11 cellular contexts compared by ENCODE assay signal in the genomic region with DNA sequence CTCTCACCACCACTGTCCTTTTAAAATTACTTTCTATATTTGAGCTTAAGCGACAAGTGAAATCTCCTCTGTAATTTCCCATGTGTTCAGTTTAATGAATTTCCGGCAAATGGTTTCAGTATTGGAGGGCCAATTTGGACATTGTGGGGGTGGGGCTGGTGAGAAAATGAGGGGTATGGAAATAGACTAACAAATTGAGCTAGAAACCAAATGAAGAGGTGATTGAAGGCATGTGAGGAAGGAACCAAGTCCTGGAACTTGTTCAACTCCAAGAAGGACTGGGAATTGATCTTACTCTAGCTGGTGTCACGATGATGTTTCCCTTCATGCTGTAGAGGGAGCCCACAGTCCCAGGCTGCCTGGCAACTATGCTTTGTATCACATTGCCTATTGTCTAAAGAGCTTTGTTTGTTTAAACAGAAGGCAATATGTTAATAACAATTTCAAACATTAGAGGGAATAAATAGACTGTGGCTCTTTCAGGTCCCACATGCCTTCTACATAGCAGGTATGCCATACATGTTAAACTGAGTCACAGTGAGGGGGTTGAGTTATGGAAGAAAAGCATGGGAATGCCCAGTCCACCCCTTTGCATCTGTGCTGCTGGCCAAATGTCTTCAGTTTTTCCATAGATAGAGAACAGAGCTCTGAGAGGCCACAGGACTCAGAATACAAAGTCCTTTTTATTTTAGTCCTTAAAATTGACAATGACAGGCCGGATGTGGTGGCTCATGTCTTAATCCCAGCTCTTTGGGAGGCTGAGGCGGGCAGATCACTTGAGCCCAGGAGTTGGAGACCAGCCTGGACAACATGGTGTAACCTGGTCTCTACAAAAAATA. TPM values are rescaled to one million over a fixed set of nuclear protein-coding genes. Genes with fewer than 3 reads are reported as not detected.
DNase-seq lines count a peak whose midpoint lies in the region; ATAC-seq and TF ChIP-seq lines count a peak whose summit lies in the region.
"Had no signal": no experiment of that assay in that cellular context is flagged by ENCODE, and none has a peak within 500 bp of the region (broad histone marks: within the 10 kb centered on the region; RNA-seq: fewer than 3 reads in every experiment).

No MANE protein-coding gene starts in this region.

- peak; percentile 33 to 58 for DNase-seq in NCI-H526 (lab: John Stamatoyannopoulos, UW)
- DNase-seq in NCI-H526 treated with DMSO at 0.1 percent for 48 hours (lab: John Stamatoyannopoulos, UW), result no peak
- DNase-seq in KG1 (lab: John Stamatoyannopoulos, UW), result no peak
- DNase-seq: activated CD8-positive, alpha-beta memory T cell treated with anti-CD3 and anti-CD28 coated beads, Interleukin-2, amount 50 U/mL, for 48 hours; cerebellar nuclear complex had no signal

- TF ChIP-seq EP300 in gastroesophageal sphincter (IDR thresholded peaks at IDR 0.05), result no peak

- H3K27ac ChIP-seq in OCI-LY3 (ENCODE audit: low read length) (no peak overlapping the region), gastroesophageal sphincter (peak overlapping the region in 3 of 4 donors; percentile 50 to 56 (median 52)), skeletal muscle tissue (ENCODE audit: low read depth, low read length) (peak overlapping the region; percentile 78)

- H3K27me3 ChIP-seq in OCI-LY3 (ENCODE audit: low read depth, low read length) (peaks cover 11% of the 10 kb centered on the region), gastroesophageal sphincter (no peaks in the 10 kb centered on the region), skeletal muscle tissue (ENCODE audit: control insufficient read depth in 3 of 3, insufficient read depth in 3 of 3, low read length in 3 of 3) (no peaks in the 10 kb centered on the region)

- H2AFZ ChIP-seq in OCI-LY3 (ENCODE audit: low read depth, low read length), result 0 out of 2 replicates have a peak overlapping the region, but pooled peaks have one; percentile 23

- TF ChIP-seq CTCF in OCI-LY3 (IDR thresholded peaks at IDR 0.05; ENCODE audit: low read depth, low read length) (0 out of 2 replicates have a peak, but pooled peaks have one; percentile 9), gastroesophageal sphincter (IDR thresholded peaks at IDR 0.05) (peak in 1 of 4 experiments; percentile 5)

- no peaks in the 10 kb centered on the region for H3K36me3 ChIP-seq in OCI-LY3 (replicated peaks; ENCODE audit: low read depth, low read length)
- no peaks in the 10 kb centered on the region for H3K36me3 ChIP-seq in gastroesophageal sphincter
- no peaks in the 10 kb centered on the region for H3K36me3 ChIP-seq in skeletal muscle tissue (ENCODE audit: control insufficient read depth in 3 of 3, insufficient read depth in 3 of 3, low read length in 3 of 3)

- ATAC-seq in gastroesophageal sphincter (no peak), GM18498 (IDR thresholded peaks at IDR 0.05; ENCODE audit: unreplicated experiment) (no peak), HG02588 (IDR thresholded peaks at IDR 0.05; ENCODE audit: unreplicated experiment) (no peak)
- ATAC-seq: sciatic nerve had no signal

- H3K9me3 ChIP-seq in OCI-LY3 (ENCODE audit: insufficient read depth, low read length) (no peaks in the 10 kb centered on the region), gastroesophageal sphincter (no peaks in the 10 kb centered on the region), skeletal muscle tissue (ENCODE audit: control insufficient read depth in 3 of 3, low read length in 3 of 3) (no peaks in the 10 kb centered on the region)

- H3K4me3 ChIP-seq in OCI-LY3 (ENCODE audit: low read length) (no peak overlapping the region), gastroesophageal sphincter (no peak overlapping the region), skeletal muscle tissue (ENCODE audit: low read length in 3 of 3) (peak overlapping the region; percentile 9 to 41 (median 32))

- H4K20me1 ChIP-seq in OCI-LY3 (ENCODE audit: insufficient read depth, low read length), result no peaks in the 10 kb centered on the region

- H3K79me2 ChIP-seq in OCI-LY3 (ENCODE audit: low read length), result peaks cover 4% of the 10 kb centered on the region; the same call in 1 of the 2 replicates

- 39 to 49% methylated on average over 4 to 5 of the region's 5 CpGs for WGBS in gastroesophageal sphincter (ENCODE audit: low coverage in 1 of 2), 2 donors

- TF ChIP-seq POLR2A in gastroesophageal sphincter (IDR thresholded peaks at IDR 0.05), result no peak

- H3K9ac ChIP-seq in OCI-LY3 (ENCODE audit: low read length) (no peak overlapping the region), skeletal muscle tissue (ENCODE audit: low read depth in 1 of 3, low read length in 3 of 3) (peak overlapping the region; percentile 0 to 47 (median 25))

- peak overlapping the region; percentile 3; the same call in 1 of the 2 replicates for H3K4me2 ChIP-seq in OCI-LY3 (ENCODE audit: low read length)

- H3K4me1 ChIP-seq in OCI-LY3 (ENCODE audit: low read length) (peaks cover 26% of the 10 kb centered on the region), gastroesophageal sphincter (peaks cover 5 to 42% (median 9%) of the 10 kb centered on the region in 3 donors), skeletal muscle tissue (ENCODE audit: control insufficient read depth in 3 of 3, insufficient read depth in 3 of 3, low read length in 3 of 3) (peaks cover 22 to 48% (median 29%) of the 10 kb centered on the region in 3 donors)

RNA-seq across cellular contexts. Expression of gene MATR3, which starts 25.0 kb away (rescaled TPM):
- total RNA-seq in gastroesophageal sphincter, result 100 to 1,000 TPM; 194 to 326 (median 314) TPM
- total RNA-seq in skeletal muscle tissue, result 169 TPM

Comparison
In these comparisons a context has a peak if more than half of its experiments do, and no peak if none do; other contexts are left out.
1. DNase-seq: peak in NCI-H526 (2 of 2); none in NCI-H526 treated with DMSO at 0.1 percent for 48 hours (single experiment) and KG1 (single experiment).
2. H3K4me3 ChIP-seq: peak in skeletal muscle tissue (3 of 3); none in OCI-LY3 (single experiment) and gastroesophageal sphincter (0 of 2).